ENCODE assay signal across 8 cellular contexts in the genomic region with DNA sequence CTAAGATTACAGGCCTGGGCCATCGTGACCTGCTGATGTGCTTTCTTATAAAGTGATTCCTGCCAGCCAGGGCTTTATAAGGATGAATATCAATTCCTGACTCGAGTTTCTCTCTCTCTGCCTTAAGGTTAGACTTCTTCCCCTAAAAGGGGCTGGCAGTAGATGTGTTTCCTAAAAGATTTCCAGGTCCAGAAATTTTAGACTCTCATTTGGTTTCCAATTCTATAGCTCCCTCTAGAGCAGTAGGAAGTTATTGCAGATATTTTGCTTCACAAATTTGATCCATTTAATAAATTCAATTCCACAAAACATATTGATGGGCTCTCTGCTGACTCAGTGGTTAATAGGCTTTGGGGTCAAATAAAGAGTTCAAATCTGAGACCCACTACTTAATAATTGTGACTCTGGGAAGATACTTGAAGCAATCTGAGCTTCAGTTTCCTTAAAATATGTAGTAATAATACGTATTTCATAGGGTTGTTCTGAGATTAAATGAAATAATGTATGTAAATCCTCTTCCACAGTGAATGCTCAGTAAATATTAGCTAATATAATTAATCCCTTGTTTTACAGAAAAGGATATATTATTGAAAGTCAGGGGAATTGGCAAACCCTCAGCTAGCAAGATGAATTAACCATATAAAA. TPM values are rescaled to one million over a fixed set of nuclear protein-coding genes. Genes with fewer than 3 reads are reported as not detected.
A peak's percentile ranks its signal among the peaks of the same experiment; 100 is the strongest.
DNase-seq lines count a peak whose midpoint lies in the region; ATAC-seq and TF ChIP-seq lines count a peak whose summit lies in the region.

No MANE protein-coding gene starts in this region.

- no peaks in the 10 kb centered on the region for H3K9me3 ChIP-seq in Karpas-422 (ENCODE audit: low read length)
- H3K9me3 ChIP-seq in SK-N-SH: no peaks in the 10 kb centered on the region

- H3K4me3 ChIP-seq in Karpas-422 (ENCODE audit: low read length) (no peak overlapping the region), SK-N-SH (ENCODE audit: low read depth in 2 of 2, low read length in 1 of 2) (no peak overlapping the region)

- no peaks in the 10 kb centered on the region for H4K20me1 ChIP-seq in Karpas-422 (ENCODE audit: insufficient read depth, low read depth, low read length)
- no peaks in the 10 kb centered on the region for H4K20me1 ChIP-seq in SK-N-SH (ENCODE audit: insufficient read depth)

- no peaks in the 10 kb centered on the region for H3K36me3 ChIP-seq in Karpas-422 (ENCODE audit: insufficient read depth, low read length)
- H3K36me3 ChIP-seq in SK-N-SH (replicated peaks in 1 of 2; ENCODE audit: control insufficient read depth in 1 of 2, insufficient read depth in 2 of 2, low read length in 1 of 2): no peaks in the 10 kb centered on the region

- CTCF ChIA-PET in SK-N-SH (lab: Yijun Ruan, JAX): interaction anchor here (0.6 to 7.6 kb wide), 29 partner anchors 9 to 866 kb away, joined by 3 to 117 read pairs (median 5); partner anchors contain the start of genes B2M, PATL2 and SPG11

- H3K4me2 ChIP-seq in Karpas-422 (ENCODE audit: low read depth, low read length, poor library complexity, severe bottlenecking) (no peak overlapping the region), SK-N-SH (no peak overlapping the region)

- H3F3A ChIP-seq in SK-N-SH (replicated peaks; ENCODE audit: insufficient read depth): no peaks in the 10 kb centered on the region

- H3K36me3 Mint-ChIP-seq in endothelial cell (ENCODE audit: low read depth, unreplicated experiment) (no peaks in the 10 kb centered on the region), naive B cell (no peaks in the 10 kb centered on the region)

- H3K9me3 Mint-ChIP-seq in endothelial cell (ENCODE audit: unreplicated experiment) (peaks cover 3% of the 10 kb centered on the region), naive B cell (peaks cover 0 to 2% (median 0%) of the 10 kb centered on the region in 7 donors)

- H3K27me3 Mint-ChIP-seq in endothelial cell (ENCODE audit: unreplicated experiment) (peaks cover 2% of the 10 kb centered on the region), naive B cell (no peaks in the 10 kb centered on the region)

- no peak for TF ChIP-seq EP300 in SK-N-SH (IDR thresholded peaks at IDR 0.05; ENCODE audit: borderline replicate concordance in 1 of 2, low read depth in 1 of 2, low read length in 1 of 2)

- no peaks in the 10 kb centered on the region for H3K27me3 ChIP-seq in Karpas-422 (ENCODE audit: low read length)
- H3K27me3 ChIP-seq in SK-N-SH (ENCODE audit: insufficient read depth): no peaks in the 10 kb centered on the region

- TF ChIP-seq CTCF in SK-N-SH (IDR thresholded peaks at IDR 0.05): peak; percentile 86
- TF ChIP-seq CTCF in endothelial cell (IDR thresholded peaks at IDR 0.05; ENCODE audit: unreplicated experiment): peak; percentile 71

- H3K9ac ChIP-seq in Karpas-422 (ENCODE audit: low read length): no peak overlapping the region
- H3K9ac ChIP-seq in SK-N-SH: no peak overlapping the region

- DNase-seq in ELR (ENCODE audit: low read depth) (peak; percentile 73), Karpas-422 (peak; percentile 86), SK-N-SH (peak; percentile 56), endothelial cell (ENCODE audit: low spot score) (no peak), naive B cell (peak; percentile 55), mesenteric fat pad (ENCODE audit: low spot score) (no peak), GF-D8 (lab: John Stamatoyannopoulos, UW) (no peak)

- no peak overlapping the region for H3K27ac Mint-ChIP-seq in endothelial cell (ENCODE audit: unreplicated experiment)
- H3K27ac Mint-ChIP-seq in naive B cell: peak overlapping the region in 3 of 6 donors; percentile 47 to 76 (median 58)

- POLR2A ChIA-PET in SK-N-SH (lab: Yijun Ruan, JAX): interaction anchor here (0.6 to 1.0 kb wide), 2 partner anchors 10 to 26 kb away, joined by 3 to 4 read pairs; no protein-coding TSS in a partner anchor

- H3K4me1 Mint-ChIP-seq in endothelial cell (ENCODE audit: unreplicated experiment) (peaks cover 26% of the 10 kb centered on the region), naive B cell (peaks cover 16 to 31% (median 21%) of the 10 kb centered on the region in 3 donors)

- H3K4me3 Mint-ChIP-seq in endothelial cell (ENCODE audit: unreplicated experiment): no peak overlapping the region
- no peak overlapping the region for H3K4me3 Mint-ChIP-seq in naive B cell

- peak in 1 of 2 donors; percentile 31 for ATAC-seq in naive B cell (ENCODE audit: low read depth in 2 of 2)
- no peak for ATAC-seq in GM19023 (IDR thresholded peaks at IDR 0.05; ENCODE audit: unreplicated experiment)

- H3K4me1 ChIP-seq in Karpas-422 (ENCODE audit: low read length) (peaks cover 33% of the 10 kb centered on the region), SK-N-SH (ENCODE audit: control insufficient read depth in 1 of 2, insufficient read depth in 2 of 2, low read depth in 1 of 2, low read length in 1 of 2) (peaks cover 4 to 8% of the 10 kb centered on the region in 2 experiments; a peak in 2 of 4 replicates)

- peak; percentile 87 for TF ChIP-seq RAD21 in SK-N-SH (IDR thresholded peaks at IDR 0.05; ENCODE audit: low read length)

- H3K9me2 ChIP-seq in Karpas-422 (replicated peaks; ENCODE audit: insufficient read depth, low read length) (no peaks in the 10 kb centered on the region), SK-N-SH (no peaks in the 10 kb centered on the region)

- H3K27ac ChIP-seq in Karpas-422 (ENCODE audit: low read length) (no peak overlapping the region), SK-N-SH (ENCODE audit: low read depth in 2 of 2, low read length in 1 of 2) (no peak overlapping the region)

- H2AFZ ChIP-seq in Karpas-422 (ENCODE audit: low read length): no peak overlapping the region
- no peak overlapping the region for H2AFZ ChIP-seq in SK-N-SH (ENCODE audit: low read depth)

- WGBS in SK-N-SH (ENCODE audit: low lambda C conversion rate): 66% methylated on average over 3 of the region's 3 CpGs

- H3K79me2 ChIP-seq in Karpas-422 (ENCODE audit: low read length) (no peaks in the 10 kb centered on the region), SK-N-SH (ENCODE audit: insufficient read depth) (no peaks in the 10 kb centered on the region)

TF ChIP-seq in SK-N-SH, 30 proteins besides CTCF, POLR2A, EP300 and RAD21:
- TF ChIP-seq, protein P1, sequence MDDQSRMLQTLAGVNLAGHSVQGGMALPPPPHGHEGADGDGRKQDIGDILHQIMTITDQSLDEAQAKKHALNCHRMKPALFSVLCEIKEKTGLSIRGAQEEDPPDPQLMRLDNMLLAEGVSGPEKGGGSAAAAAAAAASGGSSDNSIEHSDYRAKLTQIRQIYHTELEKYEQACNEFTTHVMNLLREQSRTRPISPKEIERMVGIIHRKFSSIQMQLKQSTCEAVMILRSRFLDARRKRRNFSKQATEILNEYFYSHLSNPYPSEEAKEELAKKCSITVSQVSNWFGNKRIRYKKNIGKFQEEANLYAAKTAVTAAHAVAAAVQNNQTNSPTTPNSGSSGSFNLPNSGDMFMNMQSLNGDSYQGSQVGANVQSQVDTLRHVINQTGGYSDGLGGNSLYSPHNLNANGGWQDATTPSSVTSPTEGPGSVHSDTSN (IDR thresholded peaks at IDR 0.05): no peak
- TF ChIP-seq SMC3 (IDR thresholded peaks at IDR 0.05; ENCODE audit: low read depth, low read length): peak; percentile 75

RNA-seq across cellular contexts. Expression of gene TRIM69, which starts 2.1 kb away (rescaled TPM):
- 22.7 and 26.0 TPM in 2 replicates for total RNA-seq in Karpas-422 (2014; rRNA removed; shearing (Covaris generic); ENCODE audit: low replicate concordance)
- 9.7 and 11.1 TPM in 2 replicates for polyA plus RNA-seq in SK-N-SH (2012; rRNA removed)
- polyA plus RNA-seq in SK-N-SH (2012; cell fraction: cytosol; rRNA removed): 13.2 and 13.8 TPM in 2 replicates
- 7.0 and 7.6 TPM in 2 replicates for polyA plus RNA-seq in SK-N-SH (2012; cell fraction: nucleus; rRNA removed)
- 13.4 TPM for total RNA-seq in endothelial cell (ENCODE audit: unreplicated experiment)
- 10 to 100 TPM in 5 of 6 donors, 1 to 10 TPM in 1; 9.4 to 22.4 (median 18.1) TPM for polyA plus RNA-seq in naive B cell (ENCODE audit: low read depth in 6 of 6)
- 18.1 TPM for total RNA-seq in mesenteric fat pad

RNA-seq across cellular contexts. Expression of gene B2M, which starts 27.1 kb away (rescaled TPM):
- 2,186 and 3,959 TPM in 2 replicates for total RNA-seq in Karpas-422 (2014; rRNA removed; shearing (Covaris generic); ENCODE audit: low replicate concordance)
- 1,193 and 2,153 TPM in 2 replicates for polyA plus RNA-seq in SK-N-SH (2012; rRNA removed)
- polyA plus RNA-seq in SK-N-SH (2012; cell fraction: cytosol; rRNA removed): 2,055 and 2,105 TPM in 2 replicates
- polyA plus RNA-seq in SK-N-SH (2012; cell fraction: nucleus; rRNA removed): 408 and 638 TPM in 2 replicates
- 546 TPM for total RNA-seq in endothelial cell (ENCODE audit: unreplicated experiment)
- over 10,000 TPM; 15,630 to 30,116 (median 21,556) TPM for polyA plus RNA-seq in naive B cell (ENCODE audit: low read depth in 6 of 6)
- 2,407 TPM for total RNA-seq in mesenteric fat pad

RNA-seq across cellular contexts. Expression of gene PATL2, which starts 27.3 kb away (rescaled TPM):
- 1.0 and 5.0 TPM in 2 replicates for total RNA-seq in Karpas-422 (2014; rRNA removed; shearing (Covaris generic); ENCODE audit: low replicate concordance)
- polyA plus RNA-seq in SK-N-SH (2012; rRNA removed) (0.13 and 0.31 TPM in 2 replicates), naive B cell (ENCODE audit: low read depth in 6 of 6) (10 to 100 TPM in 5 of 6 donors, 1 to 10 TPM in 1; 9.3 to 28.6 (median 20.2) TPM)
- 0.01 and 0.04 TPM in 2 replicates for polyA plus RNA-seq in SK-N-SH (2012; cell fraction: cytosol; rRNA removed)
- polyA plus RNA-seq in SK-N-SH (2012; cell fraction: nucleus; rRNA removed): 1.1 and 1.7 TPM in 2 replicates
- total RNA-seq in endothelial cell (ENCODE audit: unreplicated experiment) (0.69 TPM), mesenteric fat pad (2.2 TPM)

Comparison
In these comparisons a context has a peak if more than half of its experiments do, and no peak if none do; other contexts are left out.
1. DNase-seq: peak in ELR (single experiment), Karpas-422 (single experiment), SK-N-SH (single experiment) and naive B cell (single experiment); none in endothelial cell (single experiment), mesenteric fat pad (single experiment) and GF-D8 (single experiment).